ENCODE assay signal across 25 cellular contexts in the genomic region with DNA sequence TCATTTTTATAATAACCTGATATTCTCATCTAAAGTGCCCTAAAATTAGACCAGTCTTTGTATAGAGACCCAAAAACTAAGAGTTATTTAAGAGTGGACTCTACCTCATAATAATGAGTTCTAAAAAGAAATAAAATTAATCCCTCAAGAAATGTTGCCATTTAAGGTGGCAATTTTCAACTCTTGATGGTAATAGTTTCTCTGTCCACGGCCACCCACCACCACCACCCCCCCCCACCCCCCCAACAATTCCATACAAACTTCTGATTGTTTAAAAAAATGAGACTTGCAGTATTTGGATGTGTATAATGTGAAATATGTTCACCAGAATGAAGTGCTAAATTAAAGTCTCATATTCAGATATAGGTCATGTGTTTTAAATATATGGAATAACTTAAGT.
"Had no signal": no experiment of that assay in that cellular context is flagged by ENCODE, and none has a peak within 500 bp of the region (broad histone marks: within the 10 kb centered on the region; RNA-seq: fewer than 3 reads in every experiment).

No MANE protein-coding gene starts in this region.

- ATAC-seq: foreskin keratinocyte; gastroesophageal sphincter; heart left ventricle; left ventricle myocardium superior; lower lobe of right lung; mucosa of descending colon; pancreas; sciatic nerve; stimulated activated memory B cell treated with anti-CD40 and anti-IgM and Interleukin-4, amounts not matched to agents 10 μg/mL and 1 μg/mL and 100 μg/mL, for 72 hours; stimulated activated naive CD8-positive, alpha-beta T cell treated with anti-CD3 and anti-CD28 coated beads, Interleukin-15, Interleukin-2, amounts not matched to agents 100 U/mL and 50 U/mL, for 24 hours had no signal

- H2AFZ ChIP-seq: hepatocyte had no signal

- H3K4me1 Mint-ChIP-seq: memory B cell had no signal

- H3K27me3 ChIP-seq: foreskin keratinocyte, pancreas had no signal

- DNase-seq: central memory CD4-positive, alpha-beta T cell; effector CD8-positive, alpha-beta T cell; heart left ventricle; immature natural killer cell; left ventricle myocardium superior; lower lobe of right lung; mucosa of descending colon; naive B cell; nephron progenitor cell; occipital lobe; pancreas; spleen; stimulated activated CD4-positive, alpha-beta T cell treated with anti-CD3 and anti-CD28 coated beads, Interleukin-4, amount 100 ng/mL, for 4 hours; stimulated activated naive CD8-positive, alpha-beta T cell treated with anti-CD3 and anti-CD28 coated beads, Interleukin-15, Interleukin-2, amounts not matched to agents 100 U/mL and 50 U/mL, for 24 hours; upper lobe of left lung had no signal

- H3K27ac ChIP-seq: esophagus muscularis mucosa, gastroesophageal sphincter, heart left ventricle, hepatocyte, lower lobe of right lung, pancreas, spleen, thoracic aorta, tibial nerve, upper lobe of left lung had no signal

- H3K36me3 ChIP-seq: esophagus muscularis mucosa, gastroesophageal sphincter, heart left ventricle, lower lobe of right lung, pancreas, spleen, thoracic aorta, tibial nerve, upper lobe of left lung had no signal

- H3K9me3 Mint-ChIP-seq: immature natural killer cell; memory B cell; mesothelial cell of epicardium; naive B cell; nephron progenitor cell; stimulated activated memory B cell treated with anti-CD40 and anti-IgM and Interleukin-4, amounts not matched to agents 10 μg/mL and 1 μg/mL and 100 μg/mL, for 72 hours had no signal

- H3K4me3 ChIP-seq: esophagus muscularis mucosa, gastroesophageal sphincter, heart left ventricle, hepatocyte, lower lobe of right lung, mucosa of descending colon, spleen, thoracic aorta, tibial nerve had no signal

- H3K36me3 Mint-ChIP-seq: immature natural killer cell; memory B cell; mesothelial cell of epicardium; naive B cell; stimulated activated memory B cell treated with anti-CD40 and anti-IgM and Interleukin-4, amounts not matched to agents 10 μg/mL and 1 μg/mL and 100 μg/mL, for 72 hours had no signal

- H3K4me3 Mint-ChIP-seq: memory B cell; nephron progenitor cell; stimulated activated memory B cell treated with anti-CD40 and anti-IgM and Interleukin-4, amounts not matched to agents 10 μg/mL and 1 μg/mL and 100 μg/mL, for 72 hours had no signal

- H3K27ac Mint-ChIP-seq: immature natural killer cell; memory B cell; mesothelial cell of epicardium; naive B cell; nephron progenitor cell; stimulated activated memory B cell treated with anti-CD40 and anti-IgM and Interleukin-4, amounts not matched to agents 10 μg/mL and 1 μg/mL and 100 μg/mL, for 72 hours had no signal

- H3K9me3 ChIP-seq: esophagus muscularis mucosa, gastroesophageal sphincter, heart left ventricle, lower lobe of right lung, mucosa of descending colon, pancreas, spleen, thoracic aorta, tibial nerve, upper lobe of left lung had no signal
